ENCODE assay signal across 8 cellular contexts in the genomic region with DNA sequence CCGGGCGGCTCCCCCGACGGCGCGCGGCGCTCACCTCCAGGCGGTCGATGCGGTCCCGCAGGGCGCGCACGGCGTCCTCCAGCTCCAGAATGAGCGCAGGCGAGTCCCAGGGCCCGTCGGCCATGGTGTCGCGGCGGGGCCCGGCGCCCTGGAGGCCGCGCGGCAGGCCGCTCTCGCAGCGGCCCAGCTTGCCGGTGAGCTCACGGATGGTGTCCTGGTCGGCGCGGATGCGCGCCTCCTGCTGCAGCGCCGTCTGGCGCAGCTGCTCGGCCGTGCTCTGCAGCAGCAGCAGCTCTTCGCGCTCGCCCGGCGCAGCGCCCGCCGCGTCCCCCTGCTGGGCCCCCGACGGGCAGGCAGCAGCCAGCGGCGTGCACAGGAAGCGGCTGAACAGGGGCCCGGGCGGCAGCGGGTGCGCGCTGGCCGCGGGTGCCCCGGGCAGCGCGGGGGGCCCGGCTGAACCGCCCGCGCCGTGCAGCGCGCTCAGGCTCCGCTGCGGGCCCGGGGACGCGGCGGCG. TPM values are rescaled to one million over a fixed set of nuclear protein-coding genes. Genes with fewer than 3 reads are reported as not detected.
DNase-seq lines count a peak whose midpoint lies in the region; ATAC-seq and TF ChIP-seq lines count a peak whose summit lies in the region.

No MANE protein-coding gene starts in this region.

- peak; percentile 56 to 76 (median 74) for ATAC-seq in heart left ventricle
- ATAC-seq in GM19397 (IDR thresholded peaks at IDR 0.05; ENCODE audit: unreplicated experiment) = no peak
- ATAC-seq in HG02870 (IDR thresholded peaks at IDR 0.05; ENCODE audit: unreplicated experiment) = no peak

- intact Hi-C loops in heart left ventricle (cut with DNase I) = loop anchor here in 8 of 10 donors (1.0 to 10.0 kb wide), 7 partner anchors 41 to 78 kb away; partner anchors contain the start of gene DNAL4 (in 1 of the 8)

- H3K4me1 ChIP-seq in Peyer's patch = peaks cover 0 to 17% (median 9%) of the 10 kb centered on the region in 4 donors
- H3K4me1 ChIP-seq in heart left ventricle = peaks cover 0 to 27% (median 9%) of the 10 kb centered on the region in 12 donors

- peak overlapping the region; percentile 34 to 55 (median 51) for H3K4me3 ChIP-seq in Peyer's patch
- H3K4me3 ChIP-seq in heart left ventricle = peak overlapping the region; percentile 40 to 69 (median 55)

- H3K4me1 Mint-ChIP-seq in activated naive CD8-positive, alpha-beta T cell treated with anti-CD3 and anti-CD28 coated beads for 36 hours = peaks cover 15% of the 10 kb centered on the region

- no peak overlapping the region for H3K27ac Mint-ChIP-seq in activated naive CD8-positive, alpha-beta T cell treated with anti-CD3 and anti-CD28 coated beads for 36 hours

- TF ChIP-seq CTCF in GM20000 (IDR thresholded peaks at IDR 0.05; ENCODE audit: extremely low read depth, missing control alignments) (no peak), Peyer's patch (IDR thresholded peaks at IDR 0.05) (peak in 4 of 6 experiments; percentile 14 to 39 (median 26)), heart left ventricle (IDR thresholded peaks at IDR 0.05) (peak in 11 of 12 donors; percentile 10 to 54 (median 32))

- no peak overlapping the region for H3K4me3 Mint-ChIP-seq in activated naive CD8-positive, alpha-beta T cell treated with anti-CD3 and anti-CD28 coated beads for 36 hours

- H3K36me3 ChIP-seq in Peyer's patch (no peaks in the 10 kb centered on the region), heart left ventricle (no peaks in the 10 kb centered on the region)

- TF ChIP-seq POLR2A in Peyer's patch (IDR thresholded peaks at IDR 0.05) (no peak), heart left ventricle (IDR thresholded peaks at IDR 0.05) (no peak)

- H3K27me3 ChIP-seq in Peyer's patch (peaks cover 0 to 16% of the 10 kb centered on the region in 2 donors), heart left ventricle (peaks cover 0 to 45% (median 2%) of the 10 kb centered on the region in 9 donors)

- no peaks in the 10 kb centered on the region for H3K9me3 Mint-ChIP-seq in activated naive CD8-positive, alpha-beta T cell treated with anti-CD3 and anti-CD28 coated beads for 36 hours

- DNase-seq in AG08395 (ENCODE audit: low spot score) (peak; percentile 71), GM20000 (ENCODE audit: low spot score) (peak; percentile 79), Peyer's patch (peak in 2 of 3 donors; percentile 22 to 57), heart left ventricle (peak; percentile 34 to 77 (median 55)), putamen (ENCODE audit: low spot score) (peak; percentile 42)
- DNase-seq in activated naive CD8-positive, alpha-beta T cell treated with anti-CD3 and anti-CD28 coated beads for 36 hours = peak; percentile 78

- peaks cover 28% of the 10 kb centered on the region for H3K27me3 Mint-ChIP-seq in activated naive CD8-positive, alpha-beta T cell treated with anti-CD3 and anti-CD28 coated beads for 36 hours

- peak overlapping the region in 3 of 4 donors; percentile 19 to 52 (median 31) for H3K27ac ChIP-seq in Peyer's patch
- H3K27ac ChIP-seq in heart left ventricle = peak overlapping the region in 10 of 12 donors; percentile 53 to 80 (median 64)

- H3K9me3 ChIP-seq in Peyer's patch (no peaks in the 10 kb centered on the region), heart left ventricle (no peaks in the 10 kb centered on the region)

- H3K36me3 Mint-ChIP-seq in activated naive CD8-positive, alpha-beta T cell treated with anti-CD3 and anti-CD28 coated beads for 36 hours = no peaks in the 10 kb centered on the region

- 0 to 3% (median 1%) methylated on average over 19 to 81 of the region's 81 CpGs for WGBS in heart left ventricle, 4 donors

RNA-seq across cellular contexts. Expression of gene NPTXR, which starts 0.6 kb away (rescaled TPM):
- total RNA-seq in Peyer's patch (1 to 10 TPM in 2 of 4 donors, under 1 TPM in 2; 0.53 to 2.8 (median 1.1) TPM), heart left ventricle (10 to 100 TPM; 15.4 to 34.0 (median 20.7) TPM)
- under 1 TPM; 0.85 to 0.88 TPM for total RNA-seq in activated naive CD8-positive, alpha-beta T cell treated with anti-CD3 and anti-CD28 coated beads for 36 hours
- polyA plus RNA-seq in heart left ventricle = 10 to 100 TPM; 18.8 to 19.1 TPM

RNA-seq across cellular contexts. Expression of gene CBX6, which starts 28.8 kb away (rescaled TPM):
- total RNA-seq in Peyer's patch (10 to 100 TPM in 2 of 4 donors, 1 to 10 TPM in 2; 7.0 to 35.5 (median 10.7) TPM), heart left ventricle (10 to 100 TPM; 28.3 to 59.0 (median 43.9) TPM)
- total RNA-seq in activated naive CD8-positive, alpha-beta T cell treated with anti-CD3 and anti-CD28 coated beads for 36 hours = 100 to 1,000 TPM; 141 TPM
- 10 to 100 TPM; 21.1 to 43.5 TPM for polyA plus RNA-seq in heart left ventricle

RNA-seq across cellular contexts. Expression of gene DNAL4, which starts 49.3 kb away (rescaled TPM):
- total RNA-seq in Peyer's patch = 10 to 100 TPM in 3 of 4 donors, not detected in 1; 15.2 to 21.6 (median 16.2) TPM
- 1 to 10 TPM; 6.7 to 7.4 TPM for total RNA-seq in activated naive CD8-positive, alpha-beta T cell treated with anti-CD3 and anti-CD28 coated beads for 36 hours
- total RNA-seq in heart left ventricle = 10 to 100 TPM in 5 of 9 donors, 1 to 10 TPM in 4; 8.2 to 16.4 (median 10.4) TPM
- 10 to 100 TPM in 1 of 2 donors, 1 to 10 TPM in 1; 7.9 to 14.9 TPM for polyA plus RNA-seq in heart left ventricle

Comparison
In these comparisons a context has a peak if more than half of its experiments do, and no peak if none do; other contexts are left out.
1. ATAC-seq: peak in heart left ventricle (4 of 4); none in GM19397 (single experiment) and HG02870 (single experiment).
2. RNA of gene NPTXR, which starts 0.6 kb away (total RNA-seq): 15.4 to 34.0 TPM in heart left ventricle; 0.53 to 2.8 TPM in Peyer's patch and 0.85 to 0.88 TPM in activated naive CD8-positive, alpha-beta T cell treated with anti-CD3 and anti-CD28 coated beads for 36 hours; every median in the first group is over 4 times any median in the second.
3. Peak in every context shown above with its lines, with median percentiles within 50 percentile points of each other: DNase-seq.